Comparison of ENCODE assay signal across 14 cellular contexts in genomic region chr17:55772086-55772485, GRCh38. TPM values are rescaled to one million over a fixed set of nuclear protein-coding genes. Genes with fewer than 3 reads are reported as not detected.
"Had no signal": no experiment of that assay in that cellular context is flagged by ENCODE, and none has a peak within 500 bp of the region (broad histone marks: within the 10 kb centered on the region; RNA-seq: fewer than 3 reads in every experiment).

No MANE protein-coding gene starts in this region.

- H3K4me3 Mint-ChIP-seq: activated CD8-positive, alpha-beta T cell treated with anti-CD3 and anti-CD28 coated beads, Interleukin-2, amount 10 ng/mL, durations not matched to agents 7 days and 5 days; effector memory CD8-positive, alpha-beta T cell; mesothelial cell of epicardium had no signal

- H3K36me3 ChIP-seq: WERI-Rb-1 had no signal

- H3K9me3 ChIP-seq: adrenal gland had no signal

- H3K27ac ChIP-seq: adrenal gland, parathyroid adenoma, WERI-Rb-1 had no signal

- ATAC-seq: activated CD8-positive, alpha-beta T cell treated with anti-CD3 and anti-CD28 coated beads, Interleukin-2, amount 10 ng/mL, durations not matched to agents 7 days and 5 days; effector memory CD8-positive, alpha-beta T cell had no signal

- H3K4me3 ChIP-seq: adrenal gland had no signal

- DNase-seq: activated CD4-positive, alpha-beta T cell treated with anti-CD3 and anti-CD28 coated beads for 4 hours; activated CD8-positive, alpha-beta memory T cell treated with anti-CD3 and anti-CD28 coated beads, Interleukin-2, amount 50 U/mL, for 48 hours; activated CD8-positive, alpha-beta T cell treated with anti-CD3 and anti-CD28 coated beads, Interleukin-2, amount 10 ng/mL, durations not matched to agents 7 days and 5 days; activated naive CD4-positive, alpha-beta T cell treated with anti-CD3 and anti-CD28 coated beads, Interleukin-2, amount 50 U/mL, for 16 hours; adrenal gland; cortex of kidney; effector memory CD8-positive, alpha-beta T cell; hypothalamus; kidney glomerular epithelial cell; stimulated activated CD4-positive, alpha-beta T cell treated with anti-CD3 and anti-CD28 coated beads, Interleukin-4, amount 100 ng/mL, for 4 hours; T1000; WERI-Rb-1 had no signal

- H3K79me2 ChIP-seq: parathyroid adenoma had no signal

- H3K9ac ChIP-seq: parathyroid adenoma had no signal

- H3K9me3 Mint-ChIP-seq: effector memory CD8-positive, alpha-beta T cell; mesothelial cell of epicardium had no signal

- H3K27me3 ChIP-seq: adrenal gland had no signal

- H2AFZ ChIP-seq: parathyroid adenoma had no signal

- H3K27ac Mint-ChIP-seq: activated CD8-positive, alpha-beta T cell treated with anti-CD3 and anti-CD28 coated beads, Interleukin-2, amount 10 ng/mL, durations not matched to agents 7 days and 5 days; effector memory CD8-positive, alpha-beta T cell; mesothelial cell of epicardium had no signal

- H3K27me3 Mint-ChIP-seq: effector memory CD8-positive, alpha-beta T cell had no signal

- H3K4me1 ChIP-seq: parathyroid adenoma had no signal

RNA-seq across cellular contexts. Expression of gene TMEM100, which starts 49.4 kb away (rescaled TPM):
- total RNA-seq: activated CD8-positive, alpha-beta T cell treated with anti-CD3 and anti-CD28 coated beads, Interleukin-2, amount 10 ng/mL, durations not matched to agents 7 days and 5 days had no signal
